8 cellular contexts compared by ENCODE assay signal in the genomic region with DNA sequence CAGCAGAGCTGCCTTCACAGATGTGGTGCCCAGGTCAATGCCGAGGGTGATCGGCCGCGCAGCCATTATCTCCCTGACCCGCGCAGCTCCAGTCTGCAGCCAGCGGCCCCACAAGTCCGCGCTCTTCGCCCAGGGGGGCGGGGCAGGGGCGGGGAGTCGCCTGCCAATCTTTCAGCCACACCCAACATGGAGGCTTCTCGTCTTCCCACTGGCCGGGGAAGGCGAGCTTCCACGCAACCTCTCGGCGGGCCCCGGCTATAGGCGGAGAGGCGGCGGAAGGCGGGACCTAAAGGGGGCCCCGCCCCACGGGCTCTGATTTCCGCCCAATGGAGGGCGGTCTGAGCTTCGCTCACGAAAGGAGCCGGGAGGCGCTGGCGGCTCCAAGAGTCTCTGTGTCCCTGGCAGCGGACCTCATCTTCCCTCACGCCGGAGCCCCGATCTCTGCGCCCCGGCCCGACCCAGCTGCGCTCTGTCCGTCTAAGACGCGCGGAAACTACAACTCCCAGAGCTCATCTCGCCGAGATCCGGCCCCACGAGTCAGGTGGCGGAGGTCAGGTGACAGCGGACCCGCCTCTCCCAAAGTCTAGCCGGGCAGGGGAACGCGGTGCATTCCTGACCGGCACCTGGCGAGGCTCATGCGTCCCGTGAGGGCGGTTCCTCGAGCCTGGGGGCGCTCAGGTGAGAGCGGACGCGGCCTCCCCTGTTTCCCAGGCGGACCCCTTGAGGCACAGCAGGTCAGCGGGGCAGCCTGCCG. TPM values are rescaled to one million over a fixed set of nuclear protein-coding genes. Genes with fewer than 3 reads are reported as not detected.
DNase-seq lines count a peak whose midpoint lies in the region; ATAC-seq and TF ChIP-seq lines count a peak whose summit lies in the region.

TSS of gene CTNS (plus strand) at position 607 of the 754 bp plus-strand sequence. CDS start 3,447 bp downstream, outside the sequence.
TSS of gene SHPK (minus strand) at position 97 of the 754 bp plus-strand sequence. CDS start at position 66, 31 bp downstream.

- H3K27me3 ChIP-seq in IMR-90 (ENCODE audit: control insufficient read depth, insufficient read depth, low read length) (no peaks in the 10 kb centered on the region), mononuclear cell (ENCODE audit: insufficient read depth, low read length) (no peaks in the 10 kb centered on the region)

- peaks cover 3% of the 10 kb centered on the region; the same call in 1 of the 2 replicates for H3K36me3 ChIP-seq in IMR-90 (ENCODE audit: control insufficient read depth, insufficient read depth, low read length)

- H3K4ac ChIP-seq in IMR-90 (ENCODE audit: low read depth, low read length) = peak within 1 kb of the TSS; percentile 81

- TF ChIP-seq CTCF in IMR-90 (conservative IDR thresholded peaks at IDR 0.05; ENCODE audit: low read depth, low read length) = no peak

- intact Hi-C loops in IMR-90 (cut with micrococcal nuclease) = loop anchor here (5.0 kb wide), 1 partner anchor 99 kb away; no protein-coding TSS in a partner anchor

- dilution Hi-C loops in IMR-90 (cut with HindIII; ENCODE audit: low sequenced_read_pairs, unreplicated experiment) = no loop called here

- H3K9me3 ChIP-seq in IMR-90 (ENCODE audit: control insufficient read depth, insufficient read depth, low read length) = no peaks in the 10 kb centered on the region
- no peaks in the 10 kb centered on the region for H3K9me3 ChIP-seq in mononuclear cell (ENCODE audit: low read depth, low read length)

- TF ChIP-seq RAD21 in IMR-90 (IDR thresholded peaks at IDR 0.05; ENCODE audit: low read length) = no peak

- peak within 1 kb of the TSS; percentile 8 to 89; a peak in 2 of 4 replicates for H4K8ac ChIP-seq in IMR-90 (ENCODE audit: low read depth in 2 of 2, low read length in 2 of 2)

- peak within 1 kb of the TSS; percentile 94 for H2BK120ac ChIP-seq in IMR-90 (ENCODE audit: low read depth, low read length)

- H2AK5ac ChIP-seq in IMR-90 (ENCODE audit: low read depth, low read length) = peak within 1 kb of the TSS; percentile 83; the same call in 1 of the 2 replicates

- peak within 1 kb of the TSS; percentile 81 for H3K18ac ChIP-seq in IMR-90 (ENCODE audit: low read depth, low read length)

- POLR2A ChIA-PET in IMR-90 (lab: Charles Lee; ENCODE audit: unreplicated experiment) = no interaction called here

- in situ Hi-C loops in IMR-90 (cut with MboI; ENCODE audit: low sequenced_read_pairs) = no loop called here

- peak within 1 kb of the TSS; percentile 84 for H3K9ac ChIP-seq in IMR-90 (ENCODE audit: low read depth, low read length)

- peak within 1 kb of the TSS; percentile 98 for H3K4me2 ChIP-seq in IMR-90 (ENCODE audit: low read depth, low read length)

- peak within 1 kb of the TSS; percentile 99 for H2AFZ ChIP-seq in IMR-90 (replicated peaks; ENCODE audit: low read length, poor library complexity)

- H4K91ac ChIP-seq in IMR-90 (ENCODE audit: insufficient read depth, low read depth, low read length) = peak within 1 kb of the TSS; percentile 96

- TSS peak; percentile 44 for BruUV-seq in IMR-90 (replicated peaks; lab: Mats Ljungman, UMichigan)

- H3K9me1 ChIP-seq in IMR-90 (ENCODE audit: insufficient read depth, low read length) = peaks cover 8% of the 10 kb centered on the region; the same call in 1 of the 2 replicates

- H3K27ac ChIP-seq in IMR-90 (ENCODE audit: insufficient read depth, low read length) = peak within 1 kb of the TSS; percentile 93

- DNase-seq in DMS 273 (lab: John Stamatoyannopoulos, UW; ENCODE audit: unreplicated experiment) (peak; percentile 97), IMR-90 (peak; percentile 94), OCI-M1 (lab: John Stamatoyannopoulos, UW) (peak; percentile 98), activated T-cell treated with anti-CD3 and anti-CD28 coated beads for 24 hours (ENCODE audit: low read depth) (peak; percentile 91), epidermal melanocyte (ENCODE audit: insufficient read length, low spot score) (peak; percentile 96)
- DNase-seq in stimulated activated CD8-positive, alpha-beta memory T cell treated with anti-CD3 and anti-CD28 coated beads, Interleukin-4, amount 100 ng/mL, for 1 hour (ENCODE audit: low read depth in 2 of 2, low spot score in 1 of 2) = peak; percentile 81 to 88

- H3K14ac ChIP-seq in IMR-90 (replicated peaks; ENCODE audit: low read depth, low read length) = peak within 1 kb of the TSS; percentile 74

- H3K23ac ChIP-seq in IMR-90 (ENCODE audit: low read depth, low read length) = peak within 1 kb of the TSS; percentile 75

- TF ChIP-seq POLR2A in IMR-90 (IDR thresholded peaks at IDR 0.05; ENCODE audit: low read depth, low read length) = no peak; the same call in 1 of the 2 replicates

- 0% methylated on average over 31 of the region's 68 CpGs; no CpG with 5 or more reads in 1 of the 2 experiments for WGBS in IMR-90 (ENCODE audit: extremely low coverage in 2 of 2, insufficient read length in 1 of 2), 2 experiments

- no peak within 1 kb of the TSS for H2BK20ac ChIP-seq in IMR-90 (ENCODE audit: low read depth, low read length)

- peak within 1 kb of the TSS; percentile 89 for H2BK5ac ChIP-seq in IMR-90 (ENCODE audit: low read depth, low read length, poor library complexity, severe bottlenecking)

- CTCF ChIA-PET in IMR-90 (lab: Yijun Ruan, JAX) = interaction anchor here (2.5 kb wide), 1 partner anchor 12 kb away, joined by 10 read pairs; no protein-coding TSS in a partner anchor

- peak within 1 kb of the TSS; percentile 92 for H2AK9ac ChIP-seq in IMR-90 (replicated peaks; ENCODE audit: low read depth, low read length, poor library complexity)

- H3K4me3 ChIP-seq in IMR-90 (ENCODE audit: insufficient read depth, low read depth, low read length) (peak within 1 kb of the TSS; percentile 88), mononuclear cell (ENCODE audit: low read length) (peak within 1 kb of the TSS; percentile 80)

- H2BK15ac ChIP-seq in IMR-90 (ENCODE audit: low read depth, low read length) = peak within 1 kb of the TSS; percentile 78; the same call in 1 of the 3 replicates

- peak within 1 kb of the TSS; percentile 79; the same call in 1 of the 2 replicates for H4K5ac ChIP-seq in IMR-90 (ENCODE audit: low read depth, low read length)

- peak within 1 kb of the TSS; percentile 91 for H3K56ac ChIP-seq in IMR-90 (ENCODE audit: extremely low read depth, insufficient read depth, low read length)

- peaks cover 6% of the 10 kb centered on the region for H3K4me1 ChIP-seq in IMR-90 (ENCODE audit: control insufficient read depth, insufficient read depth, low read length)
- peaks cover 46% of the 10 kb centered on the region for H3K4me1 ChIP-seq in mononuclear cell (ENCODE audit: insufficient read depth, low read length)

- peak; percentile 91 for ATAC-seq in GM21528 (IDR thresholded peaks at IDR 0.05; ENCODE audit: low FRiP score, unreplicated experiment)
- ATAC-seq in IMR-90 (ENCODE audit: low read depth) = peak; percentile 98

- peaks cover 3% of the 10 kb centered on the region for H4K20me1 ChIP-seq in IMR-90 (ENCODE audit: insufficient read depth, low read length)

- peaks cover 14 to 42% of the 10 kb centered on the region in 2 experiments for H3K79me1 ChIP-seq in IMR-90 (ENCODE audit: low read depth in 1 of 2, low read length in 2 of 2)

TF ChIP-seq in IMR-90, 13 proteins besides CTCF, POLR2A, EP300 and RAD21:
- peak; percentile 77 for TF ChIP-seq FOS (IDR thresholded peaks at IDR 0.05; ENCODE audit: low read depth, low read length)
- TF ChIP-seq MAZ (IDR thresholded peaks at IDR 0.05; ENCODE audit: borderline replicate concordance, low read depth, low read length) = no peak; the same call in 1 of the 2 replicates
- TF ChIP-seq, protein P1, sequence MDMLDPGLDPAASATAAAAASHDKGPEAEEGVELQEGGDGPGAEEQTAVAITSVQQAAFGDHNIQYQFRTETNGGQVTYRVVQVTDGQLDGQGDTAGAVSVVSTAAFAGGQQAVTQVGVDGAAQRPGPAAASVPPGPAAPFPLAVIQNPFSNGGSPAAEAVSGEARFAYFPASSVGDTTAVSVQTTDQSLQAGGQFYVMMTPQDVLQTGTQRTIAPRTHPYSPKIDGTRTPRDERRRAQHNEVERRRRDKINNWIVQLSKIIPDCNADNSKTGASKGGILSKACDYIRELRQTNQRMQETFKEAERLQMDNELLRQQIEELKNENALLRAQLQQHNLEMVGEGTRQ (IDR thresholded peaks at IDR 0.05; ENCODE audit: low read depth, low read length) = peak; percentile 99
- TF ChIP-seq CHD1 (IDR thresholded peaks at IDR 0.05; ENCODE audit: low read depth, low read length) = no peak
- no peak for TF ChIP-seq RCOR1 (IDR thresholded peaks at IDR 0.05; ENCODE audit: insufficient replicate concordance, low read length)

RNA-seq across cellular contexts. Expression of gene CTNS, which starts in this region (rescaled TPM):
- total RNA-seq in IMR-90 (2012; rRNA removed) = 4.7 and 6.9 TPM in 2 replicates
- 4.7 and 5.3 TPM in 2 replicates for polyA plus RNA-seq in IMR-90 (2012; rRNA removed)
- 3.1 and 5.1 TPM in 2 replicates for polyA plus RNA-seq in IMR-90 (2012; cell fraction: cytosol; rRNA removed)
- polyA plus RNA-seq in IMR-90 (2012; cell fraction: nucleus; rRNA removed; ENCODE audit: low replicate concordance) = 8.7 and 9.4 TPM in 2 replicates
- total RNA-seq in mononuclear cell = 4.5 TPM

RNA-seq across cellular contexts. Expression of gene SHPK, which starts in this region (rescaled TPM):
- total RNA-seq in IMR-90 (2012; rRNA removed) (12.8 and 14.3 TPM in 2 replicates), mononuclear cell (4.7 TPM)
- polyA plus RNA-seq in IMR-90 (2012; rRNA removed) = 10.7 and 11.1 TPM in 2 replicates
- polyA plus RNA-seq in IMR-90 (2012; cell fraction: cytosol; rRNA removed) = 7.5 and 9.2 TPM in 2 replicates
- polyA plus RNA-seq in IMR-90 (2012; cell fraction: nucleus; rRNA removed; ENCODE audit: low replicate concordance) = 20.4 and 20.5 TPM in 2 replicates

Comparison
In these comparisons a context has a peak if more than half of its experiments do, and no peak if none do; other contexts are left out.
1. Peak in every context shown above with its lines: DNase-seq, ATAC-seq, H3K4me3 ChIP-seq and H3K27ac ChIP-seq.